2 cellular contexts compared by ENCODE assay signal in the genomic region with DNA sequence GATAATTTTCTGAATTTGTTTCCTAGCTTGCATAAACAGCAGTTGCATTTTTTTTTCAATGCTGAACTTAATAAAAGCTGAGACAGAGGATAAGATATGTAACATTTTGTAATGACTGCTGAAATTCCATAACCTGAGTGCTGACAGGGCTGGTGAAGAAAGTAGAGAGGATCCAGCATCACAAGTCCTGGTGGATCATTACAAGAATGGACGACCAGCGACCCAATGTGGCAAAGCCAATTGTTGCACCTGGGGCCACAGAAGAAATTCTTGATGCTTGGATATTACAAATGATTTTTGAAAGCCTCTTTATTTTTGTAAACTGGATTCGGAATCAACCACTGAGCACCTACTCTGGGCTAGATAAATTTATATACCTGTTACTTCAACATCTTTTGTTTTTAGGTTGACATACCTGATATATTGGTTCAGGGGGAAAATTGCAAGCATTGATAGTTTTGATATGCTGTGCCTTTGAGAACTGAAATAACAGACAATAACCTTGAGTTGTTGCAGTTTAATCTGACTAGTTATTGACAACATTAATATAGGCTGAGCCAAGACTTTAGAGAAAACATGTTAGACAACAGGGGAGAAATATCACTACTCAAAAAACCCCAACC.
TF ChIP-seq lines count a peak whose summit lies in the region.

No MANE protein-coding gene starts in this region.

TF ChIP-seq in GM12891, 5 proteins besides CTCF, POLR2A, EP300 and RAD21:
- TF ChIP-seq SPI1 (IDR thresholded peaks at IDR 0.05; ENCODE audit: low read depth, low read length), result no peak
- no peak for TF ChIP-seq PAX5 (IDR thresholded peaks at IDR 0.05; ENCODE audit: insufficient read depth, low read length, severe bottlenecking)
- TF ChIP-seq POLR2AphosphoS5 (IDR thresholded peaks at IDR 0.05; ENCODE audit: low read depth, low read length), result no peak
- TF ChIP-seq POU2F2 (IDR thresholded peaks at IDR 0.05; ENCODE audit: low read depth, low read length), result no peak
- TF ChIP-seq TAF1 (IDR thresholded peaks at IDR 0.05; ENCODE audit: low read depth, low read length), result no peak

TF ChIP-seq in H1, 55 proteins besides CTCF, POLR2A, EP300 and RAD21:
- no peak for TF ChIP-seq BCL11A (IDR thresholded peaks at IDR 0.05; ENCODE audit: low read depth in 2 of 2, low read length in 2 of 2)
- no peak for TF ChIP-seq MAFK (IDR thresholded peaks at IDR 0.05; ENCODE audit: low read depth, low read length)
- TF ChIP-seq HDAC6 (IDR thresholded peaks at IDR 0.05; ENCODE audit: low read depth, low read length), result no peak
